Comparison of ENCODE assay signal across 18 cellular contexts in genomic region chr3:71372369-71372768, GRCh38.
DNase-seq lines count a peak whose midpoint lies in the region; ATAC-seq and TF ChIP-seq lines count a peak whose summit lies in the region.
"Had no signal": no experiment of that assay in that cellular context is flagged by ENCODE, and none has a peak within 500 bp of the region (broad histone marks: within the 10 kb centered on the region; RNA-seq: fewer than 3 reads in every experiment).

No MANE protein-coding gene starts in this region.

- no peaks in the 10 kb centered on the region for H3K9me3 Mint-ChIP-seq in activated naive CD4-positive, alpha-beta T cell treated with anti-CD3 and anti-CD28 coated beads, Interleukin-2, amount 10 ng/mL, durations not matched to agents 7 days and 5 days
- H3K9me3 Mint-ChIP-seq in WTC11 = no peaks in the 10 kb centered on the region
- H3K9me3 Mint-ChIP-seq: activated B cell treated with CpG ODN at 0.5 μM for 24 hours had no signal

- peaks cover 40% of the 10 kb centered on the region for H3K4me1 Mint-ChIP-seq in activated naive CD4-positive, alpha-beta T cell treated with anti-CD3 and anti-CD28 coated beads, Interleukin-2, amount 10 ng/mL, durations not matched to agents 7 days and 5 days
- peaks cover 25% of the 10 kb centered on the region for H3K4me1 Mint-ChIP-seq in WTC11

- ATAC-seq in WTC11 = peak; percentile 90
- peak; percentile 88 for ATAC-seq in left lobe of liver
- ATAC-seq: psoas muscle had no signal

- DNase-seq in activated naive CD4-positive, alpha-beta T cell treated with anti-CD3 and anti-CD28 coated beads, Interleukin-2, amount 10 ng/mL, durations not matched to agents 7 days and 5 days = no peak
- no peak for DNase-seq in activated naive CD4-positive, alpha-beta T cell treated with anti-CD3 and anti-CD28 coated beads, Interleukin-2, amount 50 U/mL, for 16 hours
- DNase-seq in WTC11 (ENCODE audit: low spot score) = no peak
- DNase-seq in left lobe of liver (ENCODE audit: low spot score) = peak; percentile 52
- peak; percentile 34 for DNase-seq in transverse colon
- DNase-seq in SKM-1 treated with dmso at 0.1 percent for 144 hours (lab: John Stamatoyannopoulos, UW; ENCODE audit: unreplicated experiment) = no peak
- DNase-seq in OCI-M2 (lab: John Stamatoyannopoulos, UW; ENCODE audit: unreplicated experiment) = no peak
- no peak for DNase-seq in NCI-H2171 (lab: John Stamatoyannopoulos, UW)
- DNase-seq: activated B cell treated with CpG ODN at 0.5 μM for 24 hours; activated CD8-positive, alpha-beta memory T cell treated with anti-CD3 and anti-CD28 coated beads, Interleukin-2, amount 50 U/mL, for 4 hours; cerebellar nuclear complex; COR-L47; GM23248; hypothalamus; psoas muscle; RPMI8226; stomach; uterus had no signal

- WGBS in transverse colon (ENCODE audit: low coverage in 1 of 2), 2 donors = 70 to 81% methylated on average over 2 to 5 of the region's 5 CpGs

- in situ Hi-C loops in transverse colon (cut with MboI; ENCODE audit: low pct_ligation_motif_present in 1 of 4, low pct_unique_long_range_greater_than_20kb in 1 of 4, low sequenced_read_pairs in 3 of 4) = no loop called here

- no peak for TF ChIP-seq POLR2A in transverse colon (IDR thresholded peaks at IDR 0.05)

- H3K4me3 Mint-ChIP-seq in activated naive CD4-positive, alpha-beta T cell treated with anti-CD3 and anti-CD28 coated beads, Interleukin-2, amount 10 ng/mL, durations not matched to agents 7 days and 5 days = peak overlapping the region; percentile 11
- H3K4me3 Mint-ChIP-seq in WTC11 = no peak overlapping the region
- H3K4me3 Mint-ChIP-seq: activated B cell treated with CpG ODN at 0.5 μM for 24 hours had no signal

- H3K4me1 ChIP-seq in transverse colon = peaks cover 0 to 22% (median 4%) of the 10 kb centered on the region in 4 donors

- no peaks in the 10 kb centered on the region for H3K36me3 ChIP-seq in transverse colon
- H3K36me3 ChIP-seq: stomach, uterus had no signal

- H3K27me3 Mint-ChIP-seq in activated naive CD4-positive, alpha-beta T cell treated with anti-CD3 and anti-CD28 coated beads, Interleukin-2, amount 10 ng/mL, durations not matched to agents 7 days and 5 days = peaks cover 25% of the 10 kb centered on the region
- H3K27me3 Mint-ChIP-seq in WTC11 (ENCODE audit: low read depth) = no peaks in the 10 kb centered on the region
- H3K27me3 Mint-ChIP-seq: activated B cell treated with CpG ODN at 0.5 μM for 24 hours had no signal

- TF ChIP-seq CTCF in WTC11 (IDR thresholded peaks at IDR 0.05) (no peak), transverse colon (IDR thresholded peaks at IDR 0.05) (no peak)

- no peak overlapping the region for H3K4me3 ChIP-seq in transverse colon
- H3K4me3 ChIP-seq: GM23248, psoas muscle, stomach, uterus had no signal

- CTCF ChIA-PET in activated naive CD4-positive, alpha-beta T cell treated with anti-CD3 and anti-CD28 coated beads, Interleukin-2, amount 10 ng/mL, durations not matched to agents 7 days and 5 days (lab: Charles Lee) = interaction anchor here (0.9 kb wide), 1 partner anchor 12 kb away, joined by 3 read pairs; no protein-coding TSS in a partner anchor
- CTCF ChIA-PET in WTC11 (lab: Charles Lee) = interaction anchor here (1.2 kb wide), 1 partner anchor 25 kb away, joined by 4 read pairs; no protein-coding TSS in a partner anchor

- POLR2A ChIA-PET in WTC11 (lab: Charles Lee) = no interaction called here

- no peak overlapping the region for H3K27ac ChIP-seq in transverse colon
- H3K27ac ChIP-seq: GM23248, psoas muscle, stomach, uterus had no signal

- intact Hi-C loops in transverse colon (cut with DNase I; ENCODE audit: low total_unique reads) = no loop called here

- H3K27ac Mint-ChIP-seq in activated naive CD4-positive, alpha-beta T cell treated with anti-CD3 and anti-CD28 coated beads, Interleukin-2, amount 10 ng/mL, durations not matched to agents 7 days and 5 days = peak overlapping the region; percentile 92
- peak overlapping the region; percentile 47; the same call in 1 of the 2 replicates for H3K27ac Mint-ChIP-seq in WTC11

- no peak for TF ChIP-seq EP300 in transverse colon (IDR thresholded peaks at IDR 0.05; ENCODE audit: low read depth)

- no peaks in the 10 kb centered on the region for H3K27me3 ChIP-seq in transverse colon
- H3K27me3 ChIP-seq: stomach, uterus had no signal

- peaks cover 12% of the 10 kb centered on the region for H3K36me3 Mint-ChIP-seq in activated naive CD4-positive, alpha-beta T cell treated with anti-CD3 and anti-CD28 coated beads, Interleukin-2, amount 10 ng/mL, durations not matched to agents 7 days and 5 days
- no peaks in the 10 kb centered on the region for H3K36me3 Mint-ChIP-seq in WTC11

- H3K9me3 ChIP-seq in transverse colon = no peaks in the 10 kb centered on the region
- H3K9me3 ChIP-seq: psoas muscle, stomach, uterus had no signal

TF ChIP-seq in WTC11, 78 proteins besides CTCF, POLR2A, EP300 and RAD21 (continues in another document):
- TF ChIP-seq AR (CRISPR knock-in tag; IDR thresholded peaks at IDR 0.05) (no peak), SP1 (CRISPR knock-in tag; conservative IDR thresholded peaks at IDR 0.05) (no peak), MAX (CRISPR knock-in tag; IDR thresholded peaks at IDR 0.05) (no peak), ZNF317 (CRISPR knock-in tag; IDR thresholded peaks at IDR 0.05; ENCODE audit: borderline replicate concordance, low read depth) (no peak), ZBTB21 (CRISPR knock-in tag; IDR thresholded peaks at IDR 0.05; ENCODE audit: borderline replicate concordance) (no peak), FOXP4 (CRISPR knock-in tag; IDR thresholded peaks at IDR 0.05) (no peak), ZNF138 (CRISPR knock-in tag; conservative IDR thresholded peaks at IDR 0.05) (no peak), GRHL2 (CRISPR knock-in tag; IDR thresholded peaks at IDR 0.05; ENCODE audit: insufficient replicate concordance, severe bottlenecking) (no peak), ZNF281 (CRISPR knock-in tag; IDR thresholded peaks at IDR 0.05) (no peak), OVOL2 (CRISPR knock-in tag; IDR thresholded peaks at IDR 0.05; ENCODE audit: borderline replicate concordance) (no peak), NR1H2 (CRISPR knock-in tag; IDR thresholded peaks at IDR 0.05) (no peak), JAZF1 (CRISPR knock-in tag; IDR thresholded peaks at IDR 0.05) (no peak), PRRX2 (CRISPR knock-in tag; IDR thresholded peaks at IDR 0.05) (no peak)

Comparison
In these comparisons a context has a peak if more than half of its experiments do, and no peak if none do; other contexts are left out.
1. DNase-seq: peak in left lobe of liver (single experiment) and transverse colon (single experiment); none in activated naive CD4-positive, alpha-beta T cell treated with anti-CD3 and anti-CD28 coated beads, Interleukin-2, amount 10 ng/mL, durations not matched to agents 7 days and 5 days (single experiment), activated naive CD4-positive, alpha-beta T cell treated with anti-CD3 and anti-CD28 coated beads, Interleukin-2, amount 50 U/mL, for 16 hours (single experiment), WTC11 (single experiment), SKM-1 treated with dmso at 0.1 percent for 144 hours (single experiment), OCI-M2 (single experiment) and NCI-H2171 (single experiment).